In genomic region chr7:22554184-22554583, GRCh38 we compare ENCODE assay signal across 24 cellular contexts. TPM values are rescaled to one million over a fixed set of nuclear protein-coding genes. Genes with fewer than 3 reads are reported as not detected.
"Had no signal": no experiment of that assay in that cellular context is flagged by ENCODE, and none has a peak within 500 bp of the region (broad histone marks: within the 10 kb centered on the region; RNA-seq: fewer than 3 reads in every experiment).

No MANE protein-coding gene starts in this region.

- H3K4me3 ChIP-seq: ascending aorta, breast epithelium, cardiac muscle cell, colonic mucosa, gastrocnemius medialis had no signal

- H3K36me3 ChIP-seq: ascending aorta, breast epithelium, cardiac muscle cell, colonic mucosa, gastrocnemius medialis had no signal

- H3K9me3 ChIP-seq: ascending aorta, breast epithelium, colonic mucosa, gastrocnemius medialis had no signal

- ATAC-seq: activated CD4-positive, alpha-beta T cell treated with anti-CD3 and anti-CD28 coated beads for 36 hours; activated CD8-positive, alpha-beta T cell treated with anti-CD3 and anti-CD28 coated beads, Interleukin-2, amount 10 ng/mL, durations not matched to agents 7 days and 5 days; activated naive CD4-positive, alpha-beta T cell treated with anti-CD3 and anti-CD28 coated beads, Interleukin-2, amount 50 U/mL, for 72 hours; activated T-cell treated with anti-CD3 and anti-CD28 coated beads, Interleukin-2, amount 50 U/mL, for 4 hours; activated T-helper 17 cell treated with anti-CD3 and anti-CD28 coated beads, Interleukin-2, amount 50 U/mL, for 72 hours; esophagus mucosa; foreskin keratinocyte; gastrocnemius medialis had no signal

- H3K4me1 ChIP-seq: colonic mucosa, foreskin keratinocyte, gastrocnemius medialis had no signal

- H3K27me3 ChIP-seq: ascending aorta had no signal

- H3K27ac ChIP-seq: ascending aorta, breast epithelium, cardiac muscle cell, colonic mucosa, foreskin keratinocyte, gastrocnemius medialis had no signal

- DNase-seq: activated CD4-positive, alpha-beta memory T cell treated with anti-CD3 and anti-CD28 coated beads for 36 hours; activated CD4-positive, alpha-beta T cell treated with anti-CD3 and anti-CD28 coated beads for 36 hours; activated CD4-positive, CD25-positive, alpha-beta regulatory T cell; activated CD4-positive, CD25-positive, alpha-beta regulatory T cell treated with anti-CD3 and anti-CD28 coated beads, Interleukin-2, amount 50 U/mL, for 72 hours; activated CD8-positive, alpha-beta T cell treated with anti-CD3 and anti-CD28 coated beads, Interleukin-2, amount 10 ng/mL, durations not matched to agents 7 days and 5 days; activated effector memory CD4-positive, alpha-beta T cell treated with Interleukin-2 at 50 U/mL for 16 hours; activated naive CD4-positive, alpha-beta T cell treated with anti-CD3 and anti-CD28 coated beads, Interleukin-2, amount 10 ng/mL, durations not matched to agents 7 days and 5 days; activated naive CD8-positive, alpha-beta T cell treated with anti-CD3 and anti-CD28 coated beads, Interleukin-2, amount 10 ng/mL, durations not matched to agents 7 days and 5 days; activated T-cell treated with anti-CD3 and anti-CD28 coated beads, Interleukin-2, amount 50 U/mL, for 4 hours; central memory CD4-positive, alpha-beta T cell; cerebellar nuclear complex; colonic mucosa; effector memory CD4-positive, alpha-beta T cell; endodermal cell; foreskin keratinocyte; gastrocnemius medialis; glutamatergic neuron; T-helper 2 cell had no signal

RNA-seq across cellular contexts. Expression of gene STEAP1B, which starts 54.2 kb away (rescaled TPM):
- total RNA-seq: activated CD4-positive, alpha-beta memory T cell treated with anti-CD3 and anti-CD28 coated beads for 36 hours; activated CD8-positive, alpha-beta T cell treated with anti-CD3 and anti-CD28 coated beads, Interleukin-2, amount 10 ng/mL, durations not matched to agents 7 days and 5 days; activated naive CD4-positive, alpha-beta T cell treated with anti-CD3 and anti-CD28 coated beads, Interleukin-2, amount 50 U/mL, for 72 hours; ascending aorta; cardiac muscle cell had no signal
